ENCODE assay signal across 8 cellular contexts in the genomic region with DNA sequence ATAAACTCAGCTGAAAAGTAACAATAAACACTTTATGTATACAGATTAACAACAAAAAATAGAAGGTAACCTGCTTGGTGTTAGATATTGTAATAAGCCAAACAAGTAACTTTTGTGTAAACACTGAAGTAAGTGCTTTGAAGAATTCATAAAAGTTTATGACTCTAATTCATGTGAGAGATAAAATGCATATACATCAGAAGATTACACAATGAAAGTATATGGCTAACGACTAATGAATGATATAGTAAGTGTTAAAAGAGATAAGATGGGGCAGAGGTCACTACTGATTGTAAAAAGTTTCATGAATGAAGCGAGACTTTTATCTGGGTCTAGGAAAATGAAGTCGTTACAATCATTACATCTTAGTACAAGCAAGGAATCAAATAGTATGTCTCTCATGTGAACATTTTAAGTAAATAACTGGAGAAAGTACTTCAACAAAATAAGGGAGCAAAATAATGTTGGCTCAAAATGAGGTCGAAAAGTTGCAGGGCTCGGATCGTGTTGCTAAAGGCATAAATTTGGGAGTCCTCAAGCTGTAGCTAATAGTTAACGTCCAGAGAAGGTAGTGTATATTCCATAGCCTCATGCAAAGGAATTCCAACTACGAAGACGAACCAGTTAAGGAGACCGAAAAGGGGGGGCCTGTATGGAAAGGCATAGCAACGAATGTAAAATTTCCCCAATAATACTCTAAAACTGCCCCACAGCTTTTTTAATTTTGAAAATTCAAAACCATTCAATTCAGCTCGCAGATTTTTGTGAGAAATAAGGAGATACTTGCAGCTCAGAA. TPM values are rescaled to one million over a fixed set of nuclear protein-coding genes. Genes with fewer than 3 reads are reported as not detected.
DNase-seq lines count a peak whose midpoint lies in the region; ATAC-seq and TF ChIP-seq lines count a peak whose summit lies in the region.

No MANE protein-coding gene starts in this region.

- H3K27ac ChIP-seq in SJCRH30 (peak overlapping the region; percentile 95), esophagus muscularis mucosa (replicated peaks in 1 of 4) (peak overlapping the region; percentile 96 to 100 (median 99)), trophoblast cell (ENCODE audit: low read depth, low read length) (peak overlapping the region; percentile 96)

- H4K12ac ChIP-seq in trophoblast cell (ENCODE audit: low read depth, low read length) = no peak overlapping the region

- peak overlapping the region; percentile 90 for H3K4me3 ChIP-seq in GM12865 (ENCODE audit: low read depth, low read length)
- peak overlapping the region; percentile 93 for H3K4me3 ChIP-seq in SJCRH30
- peak overlapping the region; percentile 85 to 100 (median 98) for H3K4me3 ChIP-seq in esophagus muscularis mucosa
- H3K4me3 ChIP-seq in trophoblast cell (ENCODE audit: low read depth, low read length) = no peak overlapping the region

- TF ChIP-seq CTCF in GM12865 (IDR thresholded peaks at IDR 0.05; ENCODE audit: insufficient read depth, low read depth, low read length, missing control alignments) (no peak), esophagus muscularis mucosa (IDR thresholded peaks at IDR 0.05) (no peak)

- no peak overlapping the region for H3K18ac ChIP-seq in trophoblast cell (ENCODE audit: low read length)

- no peak overlapping the region for H2BK120ac ChIP-seq in trophoblast cell (ENCODE audit: insufficient read depth, low read length, poor library complexity)

- no peak overlapping the region for H2AFZ ChIP-seq in trophoblast cell (ENCODE audit: insufficient read depth, low read length, poor library complexity)

- H2AK5ac ChIP-seq in trophoblast cell (ENCODE audit: low read length) = no peak overlapping the region

- WGBS in esophagus muscularis mucosa = 14% methylated on average over 12 of the region's 12 CpGs
- no CpG with 5 or more reads among the region's 12 CpGs for WGBS in trophoblast cell (ENCODE audit: extremely low coverage, insufficient coverage, insufficient read length)

- no peak overlapping the region for H3K23ac ChIP-seq in trophoblast cell (ENCODE audit: low read length)

- H3K9me3 ChIP-seq in SJCRH30 (replicated peaks) (no peaks in the 10 kb centered on the region), esophagus muscularis mucosa (no peaks in the 10 kb centered on the region), trophoblast cell (ENCODE audit: insufficient read depth, low read depth, low read length) (no peaks in the 10 kb centered on the region)

- H3K27me3 ChIP-seq in SJCRH30 = no peaks in the 10 kb centered on the region
- no peaks in the 10 kb centered on the region for H3K27me3 ChIP-seq in esophagus muscularis mucosa
- no peaks in the 10 kb centered on the region for H3K27me3 ChIP-seq in trophoblast cell (ENCODE audit: insufficient read depth, low read length)

- no peak overlapping the region for H2BK12ac ChIP-seq in trophoblast cell (ENCODE audit: low read length)

- no peak overlapping the region for H2BK5ac ChIP-seq in trophoblast cell (ENCODE audit: low read depth, low read length, poor library complexity)

- H3K4ac ChIP-seq in trophoblast cell (ENCODE audit: low read depth, low read length) = no peak overlapping the region

- H3K4me1 ChIP-seq in SJCRH30 = peaks cover 3% of the 10 kb centered on the region; the same call in 1 of the 2 replicates
- H3K4me1 ChIP-seq in esophagus muscularis mucosa = peaks cover 16 to 26% (median 21%) of the 10 kb centered on the region in 4 donors
- H3K4me1 ChIP-seq in trophoblast cell (ENCODE audit: control insufficient read depth in 1 of 2, insufficient read depth in 2 of 2, low read length in 2 of 2) = peaks cover 0 to 2% of the 10 kb centered on the region in 2 experiments

- no peak overlapping the region for H4K91ac ChIP-seq in trophoblast cell (ENCODE audit: low read depth, low read length)

- peak overlapping the region; percentile 98 for H3K4me2 ChIP-seq in trophoblast cell (ENCODE audit: low read length)

- H3K9ac ChIP-seq in trophoblast cell (ENCODE audit: low read length) = no peak overlapping the region

- no peak for TF ChIP-seq EP300 in esophagus muscularis mucosa (IDR thresholded peaks at IDR 0.05)

- peaks cover 7% of the 10 kb centered on the region for H3K79me2 ChIP-seq in trophoblast cell (ENCODE audit: control insufficient read depth, insufficient read depth, low read length, poor library complexity)

- TF ChIP-seq POLR2A in esophagus muscularis mucosa (IDR thresholded peaks at IDR 0.05; ENCODE audit: low read depth) = no peak

- intact Hi-C loops in esophagus muscularis mucosa (cut with DNase I) = no loop called here

- H3K14ac ChIP-seq in trophoblast cell (ENCODE audit: low read length) = no peak overlapping the region

- no peak overlapping the region for H4K8ac ChIP-seq in trophoblast cell (ENCODE audit: low read depth, low read length)

- peaks cover 13% of the 10 kb centered on the region for H3K79me1 ChIP-seq in trophoblast cell (ENCODE audit: low read length)

- DNase-seq in GM12865 (ENCODE audit: low read depth) (no peak), SJCRH30 (peak in 1 of 2 experiments; percentile 17), esophagus muscularis mucosa (ENCODE audit: extremely low spot score) (no peak), trophoblast cell (peak in 1 of 2 donors; percentile 50), left lobe of liver (ENCODE audit: low spot score) (no peak), NCI-H1694 (lab: John Stamatoyannopoulos, UW) (no peak), DMS53 treated with DMSO at 0.1 percent for 48 hours (lab: John Stamatoyannopoulos, UW; ENCODE audit: unreplicated experiment) (no peak)

- H3K36me3 ChIP-seq in SJCRH30 = no peaks in the 10 kb centered on the region
- peaks cover 9 to 18% (median 12%) of the 10 kb centered on the region in 4 donors for H3K36me3 ChIP-seq in esophagus muscularis mucosa
- H3K36me3 ChIP-seq in trophoblast cell (ENCODE audit: control insufficient read depth in 1 of 2, insufficient read depth in 2 of 2, low read length in 2 of 2) = peaks cover 0 to 3% of the 10 kb centered on the region in 2 experiments

- ATAC-seq in left lobe of liver = no peak
- ATAC-seq in GM18870 (IDR thresholded peaks at IDR 0.05; ENCODE audit: unreplicated experiment) = no peak

RNA-seq across cellular contexts. Expression of a gene that starts 1.0 kb away (rescaled TPM):
- 85.9 and 97.0 TPM in 2 replicates for total RNA-seq in SJCRH30 (2014; rRNA removed; shearing (Covaris generic))
- total RNA-seq in esophagus muscularis mucosa (100 to 1,000 TPM in 1 of 4 donors, 10 to 100 TPM in 3; 82.0 to 121 (median 92.8) TPM), left lobe of liver (31.0 TPM)
- 52.1 and 53.1 TPM in 2 replicates for polyA plus RNA-seq in trophoblast cell (2013)
